Comparison of ENCODE assay signal across 14 cellular contexts in genomic region chr9:113929634-113930092, GRCh38. TPM values are rescaled to one million over a fixed set of nuclear protein-coding genes. Genes with fewer than 3 reads are reported as not detected.
DNase-seq lines count a peak whose midpoint lies in the region; ATAC-seq, FAIRE-seq and TF ChIP-seq lines count a peak whose summit lies in the region.
"Had no signal": no experiment of that assay in that cellular context is flagged by ENCODE, and none has a peak within 500 bp of the region (broad histone marks: within the 10 kb centered on the region; RNA-seq: fewer than 3 reads in every experiment).

No MANE protein-coding gene starts in this region.

- POLR2A ChIA-PET in AG04450 (lab: Yijun Ruan, JAX) = no interaction called here
- POLR2A ChIA-PET in CD8-positive, alpha-beta memory T cell (lab: Charles Lee) = no interaction called here

- 88% methylated on average over 3 of the region's 3 CpGs for WGBS in mammary epithelial cell (ENCODE audit: low coverage, missing lambda C conversion rate)
- WGBS in upper lobe of left lung, 2 donors = 31 to 46% methylated on average over 3 of the region's 3 CpGs

- H4K20me1 ChIP-seq in mammary epithelial cell (ENCODE audit: insufficient read depth, low read length) = no peaks in the 10 kb centered on the region

- peaks cover 0 to 13% of the 10 kb centered on the region in 2 donors for H3K27me3 Mint-ChIP-seq in CD8-positive, alpha-beta memory T cell
- H3K27me3 Mint-ChIP-seq: brain, memory B cell had no signal

- no peak overlapping the region for H3K9ac ChIP-seq in mammary epithelial cell (ENCODE audit: insufficient read depth, low read length)
- H3K9ac ChIP-seq in kidney (ENCODE audit: low read length in 2 of 2) = no peak overlapping the region

- peaks cover 0 to 14% (median 9%) of the 10 kb centered on the region in 5 donors for H3K9me3 Mint-ChIP-seq in CD8-positive, alpha-beta memory T cell

- no TSS peak for BruUV-seq in mammary epithelial cell (replicated peaks; lab: Mats Ljungman, UMichigan)

- DNase-seq in AG04450 (ENCODE audit: low read depth, low spot score) (no peak), LHCN-M2 (ENCODE audit: low read depth) (peak; percentile 73), mammary epithelial cell (peak; percentile 44), kidney (no peak), upper lobe of left lung (no peak), NCI-H1930 (lab: John Stamatoyannopoulos, UW) (no peak)
- DNase-seq in CD8-positive, alpha-beta memory T cell = no peak
- DNase-seq: GDM1, Peyer's patch had no signal

- TF ChIP-seq POLR2A in upper lobe of left lung (IDR thresholded peaks at IDR 0.05) (no peak), GM18505 (IDR thresholded peaks at IDR 0.05; ENCODE audit: borderline replicate concordance, extremely low read depth, insufficient read depth, insufficient read length) (no peak)

- no peak overlapping the region for H3K4me3 Mint-ChIP-seq in CD8-positive, alpha-beta memory T cell
- H3K4me3 Mint-ChIP-seq: brain, memory B cell had no signal

- in situ Hi-C loops in mammary epithelial cell (cut with MboI; ENCODE audit: low sequenced_read_pairs in 2 of 2) = no loop called here

- peaks cover 95% of the 10 kb centered on the region for H3K79me2 ChIP-seq in mammary epithelial cell (ENCODE audit: insufficient read depth, low read length)

- CTCF ChIA-PET in AG04450 (lab: Charles Lee) (interaction anchor here (0.5 to 1.0 kb wide), 3 partner anchors 33 to 304 kb away, joined by 3 to 5 read pairs (median 3); no protein-coding TSS in a partner anchor), mammary epithelial cell (lab: Charles Lee; ENCODE audit: low non-redundant PET) (no interaction called here)
- CTCF ChIA-PET in CD8-positive, alpha-beta memory T cell (lab: Charles Lee) = no interaction called here

- dilution Hi-C loops in mammary epithelial cell (cut with HindIII; ENCODE audit: low sequenced_read_pairs) = no loop called here

- H3K4me3 ChIP-seq in AG04450 (ENCODE audit: low read depth, low read length) (no peak overlapping the region), mammary epithelial cell (replicated peaks in 1 of 3; ENCODE audit: insufficient read depth in 1 of 3, low read depth in 2 of 3, low read length in 3 of 3) (no peak overlapping the region), kidney (ENCODE audit: low read length in 2 of 2) (no peak overlapping the region), upper lobe of left lung (no peak overlapping the region)
- H3K4me3 ChIP-seq in CD8-positive, alpha-beta memory T cell (ENCODE audit: low read length) = no peak overlapping the region
- H3K4me3 ChIP-seq: gastroesophageal sphincter, Peyer's patch had no signal

- no peak overlapping the region for H3K27ac Mint-ChIP-seq in CD8-positive, alpha-beta memory T cell
- H3K27ac Mint-ChIP-seq: brain, IgD-negative memory B cell, memory B cell had no signal

- H3K27me3 ChIP-seq in AG04450 (ENCODE audit: control insufficient read depth, insufficient read depth, low read length) (no peaks in the 10 kb centered on the region), mammary epithelial cell (ENCODE audit: insufficient read depth, low read length) (no peaks in the 10 kb centered on the region), upper lobe of left lung (no peaks in the 10 kb centered on the region)
- H3K27me3 ChIP-seq in CD8-positive, alpha-beta memory T cell (ENCODE audit: insufficient read depth, low read length, poor library complexity, severe bottlenecking) = no peaks in the 10 kb centered on the region
- H3K27me3 ChIP-seq: gastroesophageal sphincter, Peyer's patch had no signal

- no peak for ATAC-seq in upper lobe of left lung (ENCODE audit: low FRiP score in 2 of 2)
- no peak for ATAC-seq in GM18505 (IDR thresholded peaks at IDR 0.05; ENCODE audit: unreplicated experiment)
- ATAC-seq: gastroesophageal sphincter had no signal

- no peaks in the 10 kb centered on the region for H3K36me3 Mint-ChIP-seq in CD8-positive, alpha-beta memory T cell
- H3K36me3 Mint-ChIP-seq: IgD-negative memory B cell had no signal

- H3K36me3 ChIP-seq in mammary epithelial cell (ENCODE audit: insufficient read depth, low read length) = no peaks in the 10 kb centered on the region
- no peaks in the 10 kb centered on the region for H3K36me3 ChIP-seq in kidney (ENCODE audit: control insufficient read depth in 1 of 2, insufficient read depth in 2 of 2, low read length in 2 of 2)
- H3K36me3 ChIP-seq in upper lobe of left lung = no peaks in the 10 kb centered on the region
- H3K36me3 ChIP-seq in CD8-positive, alpha-beta memory T cell (ENCODE audit: insufficient read depth, low read length) = no peaks in the 10 kb centered on the region
- H3K36me3 ChIP-seq: gastroesophageal sphincter, Peyer's patch had no signal

- H3K9me3 ChIP-seq in AG04450 (ENCODE audit: control insufficient read depth, insufficient read depth, low read length) = peaks cover 17% of the 10 kb centered on the region
- H3K9me3 ChIP-seq in mammary epithelial cell (replicated peaks; ENCODE audit: insufficient read depth, low read length) = peaks cover 4% of the 10 kb centered on the region
- H3K9me3 ChIP-seq in kidney (ENCODE audit: control insufficient read depth in 1 of 2, low read length in 2 of 2) = peaks cover 0 to 4% of the 10 kb centered on the region in 2 donors
- peaks cover 0 to 9% (median 5%) of the 10 kb centered on the region in 4 donors for H3K9me3 ChIP-seq in upper lobe of left lung
- H3K9me3 ChIP-seq in CD8-positive, alpha-beta memory T cell (ENCODE audit: low read length) = no peaks in the 10 kb centered on the region
- H3K9me3 ChIP-seq: Peyer's patch had no signal

- TF ChIP-seq CTCF in AG04450 (IDR thresholded peaks at IDR 0.05; ENCODE audit: low read depth, low read length) (no peak), mammary epithelial cell (conservative IDR thresholded peaks at IDR 0.05 in 1 of 2, IDR thresholded peaks at IDR 0.05 in 1 of 2; ENCODE audit: extremely low read depth in 1 of 2, insufficient read depth in 1 of 2, low read depth in 1 of 2, low read length in 2 of 2) (no peak), kidney (IDR thresholded peaks at IDR 0.05; ENCODE audit: borderline replicate concordance, extremely low read depth, insufficient read depth) (no peak), upper lobe of left lung (IDR thresholded peaks at IDR 0.05) (no peak)

- H2AFZ ChIP-seq in mammary epithelial cell (ENCODE audit: low read depth, low read length) = no peak overlapping the region

- no peaks in the 10 kb centered on the region for H3K4me1 Mint-ChIP-seq in CD8-positive, alpha-beta memory T cell
- H3K4me1 Mint-ChIP-seq: brain, IgD-negative memory B cell, memory B cell had no signal

- no peak for FAIRE-seq in kidney (lab: Jason Lieb, UNC)

- no peak for TF ChIP-seq EP300 in upper lobe of left lung (IDR thresholded peaks at IDR 0.05)

- H3K4me1 ChIP-seq in mammary epithelial cell (ENCODE audit: insufficient read depth, low read length) (no peaks in the 10 kb centered on the region), kidney (ENCODE audit: control insufficient read depth in 1 of 2, insufficient read depth in 1 of 2, low read depth in 1 of 2, low read length in 2 of 2) (peaks cover 31% of the 10 kb centered on the region in 2 donors), upper lobe of left lung (peaks cover 7 to 16% (median 12%) of the 10 kb centered on the region in 4 donors)
- no peaks in the 10 kb centered on the region for H3K4me1 ChIP-seq in CD8-positive, alpha-beta memory T cell (ENCODE audit: insufficient read depth, low read length)
- H3K4me1 ChIP-seq: Peyer's patch had no signal

- peak overlapping the region; percentile 52 for H3K27ac ChIP-seq in AG04450 (ENCODE audit: low read depth, low read length)
- no peak overlapping the region for H3K27ac ChIP-seq in mammary epithelial cell (ENCODE audit: insufficient read depth, low read depth, low read length)
- H3K27ac ChIP-seq in kidney (ENCODE audit: low read depth in 2 of 2, low read length in 2 of 2) = peak overlapping the region; percentile 26 to 59
- no peak overlapping the region for H3K27ac ChIP-seq in upper lobe of left lung
- no peak overlapping the region for H3K27ac ChIP-seq in CD8-positive, alpha-beta memory T cell (ENCODE audit: low read depth, low read length)
- H3K27ac ChIP-seq: gastroesophageal sphincter, Peyer's patch had no signal

- intact Hi-C loops in mammary epithelial cell (cut with micrococcal nuclease) = no loop called here
- intact Hi-C loops in kidney (cut with DNase I) = no loop called here

- H3K4me2 ChIP-seq in mammary epithelial cell (ENCODE audit: insufficient read depth, low read depth, low read length) = no peak overlapping the region

RNA-seq across cellular contexts. Expression of gene ZNF618, which starts 53.6 kb away (rescaled TPM):
- polyA plus RNA-seq in AG04450 (2011; rRNA removed) = 8.7 and 11.2 TPM in 2 replicates
- 16.4 and 21.0 TPM in 2 replicates for polyA minus RNA-seq in AG04450 (2011; rRNA and poly(A)+ RNA removed)
- total RNA-seq in LHCN-M2 (2014; rRNA removed) = 3.7 and 5.1 TPM in 2 replicates
- polyA plus RNA-seq in LHCN-M2 (2012) = 6.1 TPM
- 10 to 100 TPM; 18.0 to 19.6 TPM for total RNA-seq in mammary epithelial cell
- 8.0 TPM for polyA plus RNA-seq in mammary epithelial cell
- polyA minus RNA-seq in mammary epithelial cell = 18.9 TPM
- total RNA-seq in kidney = 31.9 TPM
- 5.6 TPM for polyA plus RNA-seq in kidney (ENCODE audit: insufficient read depth, low read depth, low replicate concordance)
- total RNA-seq in upper lobe of left lung = 10 to 100 TPM in 3 of 6 donors, 1 to 10 TPM in 3; 3.2 to 11.6 (median 9.1) TPM
- under 1 TPM; 0.55 to 0.57 TPM for total RNA-seq in CD8-positive, alpha-beta memory T cell
- polyA plus RNA-seq in CD8-positive, alpha-beta memory T cell = 1.2 TPM

Comparison
In these comparisons a context has a peak if more than half of its experiments do, and no peak if none do; other contexts are left out.
1. DNase-seq: peak in LHCN-M2 (single experiment) and mammary epithelial cell (single experiment); none in AG04450 (single experiment), kidney (single experiment), upper lobe of left lung (0 of 2), NCI-H1930 (0 of 2) and CD8-positive, alpha-beta memory T cell (0 of 5).
2. H3K27ac ChIP-seq: peak in AG04450 (single experiment) and kidney (2 of 2); none in mammary epithelial cell (single experiment), upper lobe of left lung (0 of 4) and CD8-positive, alpha-beta memory T cell (single experiment).